In genomic region chr1:85585845-85586244, GRCh38 we compare ENCODE assay signal across 17 cellular contexts. TPM values are rescaled to one million over a fixed set of nuclear protein-coding genes. Genes with fewer than 3 reads are reported as not detected.
DNase-seq lines count a peak whose midpoint lies in the region; ATAC-seq, FAIRE-seq and TF ChIP-seq lines count a peak whose summit lies in the region.
"Had no signal": no experiment of that assay in that cellular context is flagged by ENCODE, and none has a peak within 500 bp of the region (broad histone marks: within the 10 kb centered on the region; RNA-seq: fewer than 3 reads in every experiment).

No MANE protein-coding gene starts in this region.

- H3K4me3 ChIP-seq in astrocyte of the cerebellum (ENCODE audit: low read depth, low read length) (no peak overlapping the region), keratinocyte (ENCODE audit: control insufficient read depth in 2 of 3, extremely low read depth in 1 of 3, insufficient read depth in 2 of 3, low read depth in 1 of 3, low read length in 3 of 3) (no peak overlapping the region)
- H3K4me3 ChIP-seq: adrenal gland, BLaER1, heart right ventricle, PC-9, uterus had no signal

- H3K9ac ChIP-seq in keratinocyte (ENCODE audit: control insufficient read depth, extremely low read depth, insufficient read depth, low read length): no peak overlapping the region
- H3K9ac ChIP-seq: BLaER1 had no signal

- H3K4me1 ChIP-seq in keratinocyte (ENCODE audit: control insufficient read depth, extremely low read depth, insufficient read depth, low read length): peaks cover 25% of the 10 kb centered on the region
- H3K4me1 ChIP-seq: BLaER1, uterus had no signal

- H3K27me3 ChIP-seq in keratinocyte (ENCODE audit: control insufficient read depth, extremely low read depth, insufficient read depth, low read length): no peaks in the 10 kb centered on the region
- H3K27me3 ChIP-seq: adrenal gland, BLaER1, uterus had no signal

- in situ Hi-C loops in ACHN (cut with HindIII; ENCODE audit: low pct_ligation_motif_present, low pct_unique_long_range_greater_than_20kb, low sequenced_read_pairs) (no loop called here), astrocyte of the cerebellum (cut with HindIII; ENCODE audit: low sequenced_read_pairs) (no loop called here)

- no peaks in the 10 kb centered on the region for H3K9me3 ChIP-seq in keratinocyte (ENCODE audit: control insufficient read depth, low read depth, low read length)
- H3K9me3 ChIP-seq: adrenal gland, uterus had no signal

- H3K27ac ChIP-seq in keratinocyte (ENCODE audit: control insufficient read depth, insufficient read depth, low read length): no peak overlapping the region
- H3K27ac ChIP-seq: adrenal gland, BLaER1, PC-9 had no signal

- peaks cover 17% of the 10 kb centered on the region for H4K20me1 ChIP-seq in keratinocyte (ENCODE audit: control insufficient read depth, extremely low read depth, insufficient read depth, low read length)
- H4K20me1 ChIP-seq: BLaER1 had no signal

- DNase-seq in ACHN (peak; percentile 43), H4 (ENCODE audit: low spot score) (peak; percentile 45), astrocyte of the cerebellum (ENCODE audit: low read depth) (peak; percentile 85), keratinocyte (ENCODE audit: low read depth, low spot score) (no peak), NCI-H2196 (lab: John Stamatoyannopoulos, UW; ENCODE audit: unreplicated experiment) (no peak)
- DNase-seq in stimulated activated naive CD4-positive, alpha-beta T cell (lab: John Stamatoyannopoulos, UW): no peak
- DNase-seq: heart right ventricle; left ventricle myocardium superior; MM.1S; stimulated activated CD8-positive, alpha-beta memory T cell treated with anti-CD3 and anti-CD28 coated beads, Interleukin-4, amount 100 ng/mL, for 48 hours; T-helper 2 cell had no signal

- H3K79me2 ChIP-seq in keratinocyte (ENCODE audit: control insufficient read depth, insufficient read depth, low read length): peaks cover 21% of the 10 kb centered on the region

- dilution Hi-C loops in keratinocyte (cut with MboI; ENCODE audit: extremely low pct_ligation_motif_present, low sequenced_read_pairs): no loop called here

- peaks cover 7 to 21% of the 10 kb centered on the region in 2 experiments for H3K36me3 ChIP-seq in keratinocyte (ENCODE audit: control insufficient read depth in 2 of 2, extremely low read depth in 1 of 2, insufficient read depth in 2 of 2, low read length in 2 of 2)
- H3K36me3 ChIP-seq: adrenal gland, BLaER1, uterus had no signal

- TF ChIP-seq CTCF in astrocyte of the cerebellum (IDR thresholded peaks at IDR 0.05; ENCODE audit: low read depth, low read length, missing control alignments) (no peak), keratinocyte (optimal IDR thresholded peaks at IDR 0.05 in 1 of 3, IDR thresholded peaks at IDR 0.05 in 1 of 3, conservative IDR thresholded peaks at IDR 0.05 in 1 of 3; ENCODE audit: extremely low read depth in 1 of 3, insufficient read depth in 2 of 3, low read length in 3 of 3) (no peak)

- H3K4me2 ChIP-seq in keratinocyte (ENCODE audit: control insufficient read depth, extremely low read depth, insufficient read depth, low read depth, low read length): no peak overlapping the region
- H3K4me2 ChIP-seq: BLaER1, PC-9 had no signal

- no peak for ATAC-seq in GM21528 (IDR thresholded peaks at IDR 0.05; ENCODE audit: low FRiP score, unreplicated experiment)
- no peak for ATAC-seq in activated CD4-positive, CD25-positive, alpha-beta regulatory T cell treated with anti-CD3 and anti-CD28 coated beads, Interleukin-2, amount 50 U/mL, for 24 hours
- ATAC-seq: left ventricle myocardium superior had no signal

- H3K9me1 ChIP-seq in keratinocyte (ENCODE audit: control insufficient read depth, extremely low read depth, insufficient read depth, low read length): no peaks in the 10 kb centered on the region

- FAIRE-seq in keratinocyte (lab: Jason Lieb, UNC): peak; percentile 43

- no peak overlapping the region for H2AFZ ChIP-seq in keratinocyte (ENCODE audit: control insufficient read depth, low read length)
- H2AFZ ChIP-seq: PC-9 had no signal

RNA-seq across cellular contexts. Expression of gene CCN1, which starts 5.3 kb away (rescaled TPM):
- 6.7 and 10.4 TPM in 2 replicates for total RNA-seq in H4 (2014; rRNA removed; shearing (Covaris generic))
- 77.2 to 238 TPM (median 95.2 TPM) in 3 replicates for polyA plus RNA-seq in keratinocyte
- 58.9 TPM for polyA plus RNA-seq in keratinocyte (2011; ENCODE audit: low read depth)
- 74.0 and 77.9 TPM in 2 replicates for polyA plus RNA-seq in keratinocyte (2011; cell fraction: cytosol; rRNA removed)
- polyA plus RNA-seq in keratinocyte (2011; cell fraction: nucleus; rRNA removed): 520 and 553 TPM in 2 replicates
- polyA plus RNA-seq in keratinocyte (2012; ENCODE audit: low replicate concordance): 186 and 227 TPM in 2 replicates
- 54.3 to 160 TPM (median 85.0 TPM) in 3 replicates for polyA minus RNA-seq in keratinocyte
- polyA minus RNA-seq in keratinocyte (2011; cell fraction: cytosol; rRNA and poly(A)+ RNA removed): 143 TPM
- 180 and 278 TPM in 2 replicates for polyA minus RNA-seq in keratinocyte (2011; cell fraction: nucleus; rRNA and poly(A)+ RNA removed)

Comparison
In these comparisons a context has a peak if more than half of its experiments do, and no peak if none do; other contexts are left out.
1. DNase-seq: peak in ACHN (single experiment), H4 (single experiment) and astrocyte of the cerebellum (single experiment); none in keratinocyte (single experiment), stimulated activated naive CD4-positive, alpha-beta T cell (0 of 6) and NCI-H2196 (single experiment).